ENCODE assay signal across 12 cellular contexts in genomic region chr10:133518517-133518916, GRCh38. TPM values are rescaled to one million over a fixed set of nuclear protein-coding genes. Genes with fewer than 3 reads are reported as not detected.
A peak's percentile ranks its signal among the peaks of the same experiment; 100 is the strongest.
DNase-seq lines count a peak whose midpoint lies in the region; ATAC-seq, FAIRE-seq and TF ChIP-seq lines count a peak whose summit lies in the region.
"Not testable (repeated sequence)": the region's sequence is repeated elsewhere in the genome, so short reads cannot be mapped to it uniquely, and the experiment has no call there.
"Had no signal": no experiment of that assay in that cellular context is flagged by ENCODE, and none has a peak within 500 bp of the region (broad histone marks: within the 10 kb centered on the region; RNA-seq: fewer than 3 reads in every experiment).

No MANE protein-coding gene starts in this region.

- DNase-seq in COLO668 (lab: John Stamatoyannopoulos, UW; ENCODE audit: unreplicated experiment) (peak; percentile 63), DMS153 treated with DMSO at 0.1 percent for 48 hours (lab: John Stamatoyannopoulos, UW; ENCODE audit: unreplicated experiment) (peak; percentile 69), NCI-H1417 (lab: John Stamatoyannopoulos, UW) (peak in 2 of 3 experiments; percentile 2 to 74), NCI-H2029 treated with DMSO at 0.1 percent for 48 hours (lab: John Stamatoyannopoulos, UW) (peak; percentile 26), NCI-H82 (lab: John Stamatoyannopoulos, UW) (peak; percentile 37), SHP77 (lab: John Stamatoyannopoulos, UW) (peak; percentile 60 to 67), HepG2 (ENCODE audit: low spot score) (peak; percentile 29)
- not testable (repeated sequence) for DNase-seq in neuronal stem cell (ENCODE audit: low spot score)

- not testable (repeated sequence) for H3K9ac ChIP-seq in HepG2 (ENCODE audit: insufficient read depth, low read depth, low read length)
- H3K9ac ChIP-seq in neuronal stem cell (ENCODE audit: low read depth, low read length, poor library complexity) = peak overlapping the region; percentile 44

- not testable (repeated sequence) for H2BK15ac ChIP-seq in neuronal stem cell (ENCODE audit: low read length)

- CTCF ChIA-PET in HepG2 (lab: Yijun Ruan, JAX; ENCODE audit: low intra/inter-chr PET ratio, low total read pairs) = not testable (repeated sequence)

- not testable (repeated sequence) for H2AK5ac ChIP-seq in neuronal stem cell (ENCODE audit: low read depth, low read length)

- FAIRE-seq in HepG2 (lab: Jason Lieb, UNC) = not testable (repeated sequence)

- not testable (repeated sequence) for H3K18ac ChIP-seq in neuronal stem cell (ENCODE audit: low read length)

- H2AFZ ChIP-seq in HepG2 (ENCODE audit: low read length); neuronal stem cell (ENCODE audit: low read length): not testable (repeated sequence)

- H3K9me3 ChIP-seq in HepG2 (ENCODE audit: low read length) (peaks cover 18% of the 10 kb centered on the region), neuronal stem cell (replicated peaks in 1 of 2; ENCODE audit: control insufficient read depth in 2 of 2, insufficient read depth in 1 of 2, low read depth in 1 of 2, low read length in 2 of 2) (peaks cover 0 to 15% of the 10 kb centered on the region in 2 donors)

- not testable (repeated sequence) for H4K91ac ChIP-seq in neuronal stem cell (ENCODE audit: low read depth, low read length, poor library complexity)

- peak overlapping the region; percentile 34; the same call in 1 of the 2 replicates for H3K4me2 ChIP-seq in HepG2 (ENCODE audit: low read depth, low read length)
- H3K4me2 ChIP-seq in neuronal stem cell (ENCODE audit: insufficient read depth, low read length, poor library complexity, severe bottlenecking) = not testable (repeated sequence)

- H3K27ac ChIP-seq in HepG2 (ENCODE audit: extremely low read length, insufficient read depth, low read length); neuronal stem cell (replicated peaks; ENCODE audit: low read length): not testable (repeated sequence)

- not testable (repeated sequence) for H3K23ac ChIP-seq in neuronal stem cell (ENCODE audit: low read depth, low read length, poor library complexity)

- BruUV-seq in HepG2 (replicated peaks; lab: Mats Ljungman, UMichigan) = not testable (repeated sequence)

- TF ChIP-seq RAD21 in HepG2 (CRISPR knock-in tag; IDR thresholded peaks at IDR 0.05) = not testable (repeated sequence)

- not testable (repeated sequence) for H3K79me2 ChIP-seq in HepG2 (ENCODE audit: insufficient read depth, low read length)

- H3K14ac ChIP-seq in neuronal stem cell (ENCODE audit: low read length) = not testable (repeated sequence)

- not testable (repeated sequence) for H4K8ac ChIP-seq in neuronal stem cell (ENCODE audit: low read depth, low read length)

- H3K4me1 ChIP-seq in HepG2 (ENCODE audit: insufficient read depth, low read length) = peaks cover 43% of the 10 kb centered on the region
- not testable (repeated sequence) for H3K4me1 ChIP-seq in neuronal stem cell (ENCODE audit: control insufficient read depth in 2 of 2, insufficient read depth in 1 of 2, low read depth in 1 of 2, low read length in 2 of 2)

- not testable (repeated sequence) for H3K4me3 ChIP-seq in HepG2 (replicated peaks in 1 of 3; ENCODE audit: insufficient read depth in 1 of 3, low read depth in 2 of 3, low read length in 3 of 3); neuronal stem cell (ENCODE audit: low read length in 2 of 2)

- not testable (repeated sequence) for H3K79me1 ChIP-seq in neuronal stem cell (ENCODE audit: low read depth, low read length)

- H2BK12ac ChIP-seq in neuronal stem cell (ENCODE audit: low read length) = not testable (repeated sequence)

- TF ChIP-seq CTCF in HepG2 (CRISPR knock-in tag; IDR thresholded peaks at IDR 0.05) = not testable (repeated sequence)

- intact Hi-C loops in HepG2 (cut with micrococcal nuclease; ENCODE audit: unreplicated experiment) = not testable (repeated sequence)

- H2BK120ac ChIP-seq in neuronal stem cell (ENCODE audit: low read depth, low read length) = not testable (repeated sequence)

- POLR2A ChIA-PET in HepG2 (lab: Yijun Ruan, JAX) = interaction anchor here (1.2 kb wide), 1 partner anchor 165 kb away, joined by 3 read pairs; no protein-coding TSS in a partner anchor

- not testable (repeated sequence) for TF ChIP-seq POLR2A in HepG2 (IDR thresholded peaks at IDR 0.05; ENCODE audit: insufficient read depth in 1 of 2, low read depth in 2 of 2, low read length in 2 of 2)

- not testable (repeated sequence) for H2BK5ac ChIP-seq in neuronal stem cell (ENCODE audit: low read length)

- WGBS in HepG2 (ENCODE audit: low lambda C conversion rate) = 3% methylated on average over 5 of the region's 5 CpGs
- no CpG with 5 or more reads among the region's 5 CpGs for WGBS in neuronal stem cell (ENCODE audit: extremely low coverage in 2 of 2, insufficient read length in 2 of 2, insufficient replicate concordance in 1 of 2), 2 donors

- not testable (repeated sequence) for H3K27me3 ChIP-seq in HepG2 (ENCODE audit: control insufficient read depth in 1 of 2, insufficient read depth in 2 of 2, low read length in 2 of 2)
- peaks cover 0 to 12% (median 0%) of the 10 kb centered on the region in 3 experiments for H3K27me3 ChIP-seq in neuronal stem cell (ENCODE audit: control insufficient read depth in 3 of 3, insufficient read depth in 3 of 3, low read depth in 1 of 3, low read length in 3 of 3)

- not testable (repeated sequence) for H4K20me1 ChIP-seq in HepG2 (ENCODE audit: insufficient read depth, low read length)

- ATAC-seq in HepG2 = not testable (repeated sequence)

- in situ Hi-C loops in HepG2 (cut with HindIII; ENCODE audit: extremely low pct_ligation_motif_present, low pct_unique_long_range_greater_than_20kb) = not testable (repeated sequence)

- not testable (repeated sequence) for H3K36me3 ChIP-seq in HepG2 (replicated peaks in 1 of 2; ENCODE audit: control insufficient read depth in 1 of 2, insufficient read depth in 2 of 2, low read length in 2 of 2); neuronal stem cell (replicated peaks in 1 of 2; ENCODE audit: control insufficient read depth in 2 of 2, insufficient read depth in 2 of 2, low read length in 2 of 2)

- H3K4ac ChIP-seq in neuronal stem cell (ENCODE audit: low read length) = not testable (repeated sequence)

- TF ChIP-seq EP300 in HepG2 (IDR thresholded peaks at IDR 0.05; ENCODE audit: low read depth in 2 of 2, low read length in 2 of 2); HepG2 (CRISPR knock-in tag; IDR thresholded peaks at IDR 0.05; ENCODE audit: borderline replicate concordance): not testable (repeated sequence)

RNA-seq across cellular contexts. Expression of gene CYP2E1, which starts 8.6 kb away (rescaled TPM):
- total RNA-seq in HepG2 (2016; rRNA removed; fragmentation: Illumina TruSeq; extraction: Trizol) = 0.27 TPM in 1 of 2 replicates, not detected in the other
- not detected in 2 replicates for total RNA-seq in HepG2 (2016; cell fraction: cytosol; rRNA removed; fragmentation: Illumina TruSeq; extraction: Trizol; ENCODE audit: low read depth)
- 0.48 TPM in 1 of 2 replicates, not detected in the other for total RNA-seq in HepG2 (2016; cell fraction: insoluble cytoplasmic fraction; rRNA removed; fragmentation: Illumina TruSeq; extraction: Trizol)
- not detected in 2 replicates for total RNA-seq in HepG2 (2016; cell fraction: membrane; rRNA removed; fragmentation: Illumina TruSeq; extraction: Trizol)
- total RNA-seq in HepG2 (2016; cell fraction: nucleus; rRNA removed; fragmentation: Illumina TruSeq; extraction: Trizol) = 0.75 TPM in 1 of 2 replicates, not detected in the other
- polyA plus RNA-seq in HepG2 (2011; rRNA removed) = 0.63 and 0.74 TPM in 2 replicates
- 0.13 and 0.15 TPM in 2 replicates for polyA plus RNA-seq in HepG2 (2011; cell fraction: cytosol; rRNA removed)
- polyA plus RNA-seq in HepG2 (2011; cell fraction: nucleus; rRNA removed) = 3.2 and 5.0 TPM in 2 replicates
- polyA plus RNA-seq in HepG2 (2012) = 0.52 and 1.1 TPM in 2 replicates
- polyA plus RNA-seq in HepG2 (2016; cell fraction: cytosol; fragmentation: Illumina TruSeq; extraction: Trizol; ENCODE audit: low read depth) = 0.14 TPM in 1 of 2 replicates, not detected in the other
- polyA plus RNA-seq in HepG2 (2016; cell fraction: insoluble cytoplasmic fraction; fragmentation: Illumina TruSeq; extraction: Trizol; ENCODE audit: low read depth) = not detected in 2 replicates
- not detected in 2 replicates for polyA plus RNA-seq in HepG2 (2016; cell fraction: membrane; fragmentation: Illumina TruSeq; extraction: Trizol; ENCODE audit: low read depth)
- 1.1 TPM in 1 of 2 replicates, not detected in the other for polyA plus RNA-seq in HepG2 (2016; cell fraction: nucleus; fragmentation: Illumina TruSeq; extraction: Trizol; ENCODE audit: insufficient read depth, low read depth)
- 0.38 and 0.89 TPM in 2 replicates for polyA minus RNA-seq in HepG2 (2011; rRNA and poly(A)+ RNA removed; ENCODE audit: low replicate concordance)
- not detected in 2 replicates for polyA minus RNA-seq in HepG2 (2011; cell fraction: cytosol; rRNA and poly(A)+ RNA removed)
- 0.25 and 0.77 TPM in 2 replicates for polyA minus RNA-seq in HepG2 (2011; cell fraction: nucleus; rRNA and poly(A)+ RNA removed)
- 1.2 TPM for polyA plus RNA-seq in neuronal stem cell (2013, experiment 1 of 2)
- polyA plus RNA-seq in neuronal stem cell (2013, experiment 2 of 2) = 0.86 TPM

RNA-seq across cellular contexts. Expression of gene SYCE1, which starts 46.9 kb away (rescaled TPM):
- total RNA-seq in HepG2 (2016; rRNA removed; fragmentation: Illumina TruSeq; extraction: Trizol) = not detected in 2 replicates
- not detected in 2 replicates for total RNA-seq in HepG2 (2016; cell fraction: cytosol; rRNA removed; fragmentation: Illumina TruSeq; extraction: Trizol; ENCODE audit: low read depth)
- total RNA-seq in HepG2 (2016; cell fraction: insoluble cytoplasmic fraction; rRNA removed; fragmentation: Illumina TruSeq; extraction: Trizol) = not detected in 2 replicates
- not detected in 2 replicates for total RNA-seq in HepG2 (2016; cell fraction: membrane; rRNA removed; fragmentation: Illumina TruSeq; extraction: Trizol)
- total RNA-seq in HepG2 (2016; cell fraction: nucleus; rRNA removed; fragmentation: Illumina TruSeq; extraction: Trizol) = not detected in 2 replicates
- not detected in 2 replicates for polyA plus RNA-seq in HepG2 (2011; rRNA removed)
- polyA plus RNA-seq in HepG2 (2011; cell fraction: cytosol; rRNA removed) = not detected in 2 replicates
- not detected in 2 replicates for polyA plus RNA-seq in HepG2 (2011; cell fraction: nucleus; rRNA removed)
- 0.19 TPM in 1 of 2 replicates, not detected in the other for polyA plus RNA-seq in HepG2 (2012)
- not detected in 2 replicates for polyA plus RNA-seq in HepG2 (2016; cell fraction: cytosol; fragmentation: Illumina TruSeq; extraction: Trizol; ENCODE audit: low read depth)
- polyA plus RNA-seq in HepG2 (2016; cell fraction: insoluble cytoplasmic fraction; fragmentation: Illumina TruSeq; extraction: Trizol; ENCODE audit: low read depth) = not detected in 2 replicates
- not detected in 2 replicates for polyA plus RNA-seq in HepG2 (2016; cell fraction: membrane; fragmentation: Illumina TruSeq; extraction: Trizol; ENCODE audit: low read depth)
- not detected in 2 replicates for polyA plus RNA-seq in HepG2 (2016; cell fraction: nucleus; fragmentation: Illumina TruSeq; extraction: Trizol; ENCODE audit: insufficient read depth, low read depth)
- polyA minus RNA-seq in HepG2 (2011; rRNA and poly(A)+ RNA removed; ENCODE audit: low replicate concordance) = not detected in 2 replicates
- not detected in 2 replicates for polyA minus RNA-seq in HepG2 (2011; cell fraction: cytosol; rRNA and poly(A)+ RNA removed)
- polyA minus RNA-seq in HepG2 (2011; cell fraction: nucleus; rRNA and poly(A)+ RNA removed) = not detected in 2 replicates
- polyA plus RNA-seq in neuronal stem cell (2013, experiment 1 of 2) = not detected
- not detected for polyA plus RNA-seq in neuronal stem cell (2013, experiment 2 of 2)
- total RNA-seq: B cell, Calu3, HFFc6 had no signal
- polyA plus RNA-seq: AG04450 had no signal
